1 cellular context compared by ENCODE assay signal in the genomic region with DNA sequence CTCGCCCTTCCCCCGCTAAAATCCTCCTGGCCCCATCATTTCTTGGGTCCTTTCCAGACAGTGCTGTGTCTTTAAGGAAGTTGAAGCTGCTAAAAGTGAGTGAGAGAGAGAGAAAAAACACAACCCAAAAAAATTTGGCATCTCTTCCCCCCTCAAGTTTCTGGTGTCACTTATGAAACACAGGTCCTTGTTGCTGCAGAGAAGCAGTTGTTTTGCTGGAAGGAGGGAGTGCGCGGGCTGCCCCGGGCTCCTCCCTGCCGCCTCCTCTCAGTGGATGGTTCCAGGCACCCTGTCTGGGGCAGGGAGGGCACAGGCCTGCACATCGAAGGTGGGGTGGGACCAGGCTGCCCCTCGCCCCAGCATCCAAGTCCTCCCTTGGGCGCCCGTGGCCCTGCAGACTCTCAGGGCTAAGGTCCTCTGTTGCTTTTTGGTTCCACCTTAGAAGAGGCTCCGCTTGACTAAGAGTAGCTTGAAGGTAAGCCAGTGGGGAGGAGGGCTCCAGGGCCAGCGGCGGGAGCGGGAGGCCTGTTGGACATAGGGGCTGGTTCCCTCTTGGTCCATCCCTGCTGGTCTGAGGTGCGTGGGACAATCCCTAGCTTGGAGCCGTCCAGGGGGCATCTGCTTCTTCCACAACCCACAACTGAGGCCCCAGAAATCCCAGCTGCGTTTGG.
TF ChIP-seq lines count a peak whose summit lies in the region.

A gene with protein sequence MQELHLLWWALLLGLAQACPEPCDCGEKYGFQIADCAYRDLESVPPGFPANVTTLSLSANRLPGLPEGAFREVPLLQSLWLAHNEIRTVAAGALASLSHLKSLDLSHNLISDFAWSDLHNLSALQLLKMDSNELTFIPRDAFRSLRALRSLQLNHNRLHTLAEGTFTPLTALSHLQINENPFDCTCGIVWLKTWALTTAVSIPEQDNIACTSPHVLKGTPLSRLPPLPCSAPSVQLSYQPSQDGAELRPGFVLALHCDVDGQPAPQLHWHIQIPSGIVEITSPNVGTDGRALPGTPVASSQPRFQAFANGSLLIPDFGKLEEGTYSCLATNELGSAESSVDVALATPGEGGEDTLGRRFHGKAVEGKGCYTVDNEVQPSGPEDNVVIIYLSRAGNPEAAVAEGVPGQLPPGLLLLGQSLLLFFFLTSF (plus strand): TSS at position 166 of the 671 bp plus-strand sequence. CDS start 1,149 bp downstream, outside the sequence.

TF ChIP-seq in SK-N-SH treated with all-trans-retinoic acid at 6 μM for 48 hours, 23 proteins besides CTCF, POLR2A, EP300 and RAD21 (continued from another document):
- no peak for TF ChIP-seq CREB5 (CRISPR knock-in tag; IDR thresholded peaks at IDR 0.05; ENCODE audit: low read depth)
